Comparison of ENCODE assay signal across 8 cellular contexts in the genomic region with DNA sequence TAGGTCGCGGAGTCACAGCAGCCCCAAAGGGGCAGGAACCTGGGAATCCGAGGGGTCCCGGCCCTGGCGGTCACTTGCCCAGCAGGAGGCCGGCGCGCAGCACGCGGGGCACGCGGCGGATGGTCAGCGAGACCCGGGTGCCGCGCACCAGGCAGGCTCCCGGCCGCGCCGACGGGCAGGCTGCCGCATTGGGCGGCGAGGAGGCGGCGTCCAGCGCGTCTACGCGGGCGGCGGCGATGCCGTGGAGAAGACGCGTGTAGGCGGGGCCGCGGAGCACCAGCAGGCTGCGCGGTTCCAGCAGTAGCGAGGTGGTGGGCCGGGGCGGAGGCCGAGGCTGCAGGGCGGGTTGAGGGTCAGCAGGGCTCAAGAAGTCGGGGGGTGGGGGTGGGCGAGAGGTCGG. TPM values are rescaled to one million over a fixed set of nuclear protein-coding genes. Genes with fewer than 3 reads are reported as not detected.
DNase-seq lines count a peak whose midpoint lies in the region; ATAC-seq lines count a peak whose summit lies in the region.

No MANE protein-coding gene starts in this region.

- peak overlapping the region; percentile 78 for H3K4me3 Mint-ChIP-seq in activated CD4-positive, alpha-beta T cell treated with anti-CD3 and anti-CD28 coated beads, Interleukin-2, amount 10 ng/mL, durations not matched to agents 24 days and 14 days
- H3K4me3 Mint-ChIP-seq in effector memory CD8-positive, alpha-beta T cell, result peak overlapping the region; percentile 56 to 66

- no peak for ATAC-seq in effector memory CD8-positive, alpha-beta T cell (replicated peaks)
- no peak for ATAC-seq in stimulated activated naive CD8-positive, alpha-beta T cell treated with anti-CD3 and anti-CD28 coated beads, Interleukin-15, Interleukin-2, amounts not matched to agents 100 U/mL and 50 U/mL, for 24 hours

- in situ Hi-C loops in KBM-7 (cut with MboI; ENCODE audit: low pct_unique_long_range_greater_than_20kb, low sequenced_read_pairs), result no loop called here

- DNase-seq in DMS153 treated with DMSO at 0.1 percent for 48 hours (lab: John Stamatoyannopoulos, UW; ENCODE audit: unreplicated experiment), result peak; percentile 64
- peak; percentile 37 to 60 for DNase-seq in NCI-H1930 (lab: John Stamatoyannopoulos, UW)
- DNase-seq in activated CD4-positive, alpha-beta T cell treated with anti-CD3 and anti-CD28 coated beads, Interleukin-2, amount 10 ng/mL, durations not matched to agents 24 days and 14 days, result peak; percentile 89
- peak in 2 of 3 experiments; percentile 21 to 35 for DNase-seq in effector memory CD8-positive, alpha-beta T cell
- peak; percentile 32 for DNase-seq in medulla oblongata (ENCODE audit: extremely low spot score)
- DNase-seq in stimulated activated naive CD8-positive, alpha-beta T cell treated with anti-CD3 and anti-CD28 coated beads, Interleukin-15, Interleukin-2, amounts not matched to agents 100 U/mL and 50 U/mL, for 24 hours, result peak; percentile 68
- no peak for DNase-seq in KBM-7
- no peak for DNase-seq in AML-193 (lab: John Stamatoyannopoulos, UW)

- no peaks in the 10 kb centered on the region for H3K9me3 Mint-ChIP-seq in activated CD4-positive, alpha-beta T cell treated with anti-CD3 and anti-CD28 coated beads, Interleukin-2, amount 10 ng/mL, durations not matched to agents 24 days and 14 days
- H3K9me3 Mint-ChIP-seq in effector memory CD8-positive, alpha-beta T cell, result no peaks in the 10 kb centered on the region

- H3K36me3 Mint-ChIP-seq in activated CD4-positive, alpha-beta T cell treated with anti-CD3 and anti-CD28 coated beads, Interleukin-2, amount 10 ng/mL, durations not matched to agents 24 days and 14 days (ENCODE audit: low read depth), result peaks cover 13% of the 10 kb centered on the region
- peaks cover 8% of the 10 kb centered on the region for H3K36me3 Mint-ChIP-seq in effector memory CD8-positive, alpha-beta T cell (ENCODE audit: insufficient read depth)

- H3K27me3 Mint-ChIP-seq in activated CD4-positive, alpha-beta T cell treated with anti-CD3 and anti-CD28 coated beads, Interleukin-2, amount 10 ng/mL, durations not matched to agents 24 days and 14 days, result no peaks in the 10 kb centered on the region
- no peaks in the 10 kb centered on the region for H3K27me3 Mint-ChIP-seq in effector memory CD8-positive, alpha-beta T cell

- H3K4me1 Mint-ChIP-seq in activated CD4-positive, alpha-beta T cell treated with anti-CD3 and anti-CD28 coated beads, Interleukin-2, amount 10 ng/mL, durations not matched to agents 24 days and 14 days, result peaks cover 26% of the 10 kb centered on the region
- peaks cover 30 to 31% of the 10 kb centered on the region in 2 donors for H3K4me1 Mint-ChIP-seq in effector memory CD8-positive, alpha-beta T cell (ENCODE audit: low read depth in 2 of 2)

- intact Hi-C loops in activated CD4-positive, alpha-beta T cell treated with anti-CD3 and anti-CD28 coated beads, Interleukin-2, amount 10 ng/mL, durations not matched to agents 24 days and 14 days (cut with micrococcal nuclease), result no loop called here

- peak overlapping the region; percentile 76 for H3K27ac Mint-ChIP-seq in activated CD4-positive, alpha-beta T cell treated with anti-CD3 and anti-CD28 coated beads, Interleukin-2, amount 10 ng/mL, durations not matched to agents 24 days and 14 days
- H3K27ac Mint-ChIP-seq in effector memory CD8-positive, alpha-beta T cell, result peak overlapping the region; percentile 27 to 65

RNA-seq across cellular contexts. Expression of gene SYNE4, which starts 0.6 kb away (rescaled TPM):
- 2.2 and 2.9 TPM in 2 replicates for total RNA-seq in activated CD4-positive, alpha-beta T cell treated with anti-CD3 and anti-CD28 coated beads, Interleukin-2, amount 10 ng/mL, durations not matched to agents 24 days and 14 days

RNA-seq across cellular contexts. Expression of gene ALKBH6, which starts 4.8 kb away (rescaled TPM):
- total RNA-seq in activated CD4-positive, alpha-beta T cell treated with anti-CD3 and anti-CD28 coated beads, Interleukin-2, amount 10 ng/mL, durations not matched to agents 24 days and 14 days, result 46.1 and 50.7 TPM in 2 replicates

RNA-seq across cellular contexts. Expression of gene SDHAF1, which starts 14.2 kb away (rescaled TPM):
- 21.4 and 23.1 TPM in 2 replicates for total RNA-seq in activated CD4-positive, alpha-beta T cell treated with anti-CD3 and anti-CD28 coated beads, Interleukin-2, amount 10 ng/mL, durations not matched to agents 24 days and 14 days

RNA-seq across cellular contexts. Expression of gene CLIP3, which starts 23.5 kb away (rescaled TPM):
- 0.96 and 1.6 TPM in 2 replicates for total RNA-seq in activated CD4-positive, alpha-beta T cell treated with anti-CD3 and anti-CD28 coated beads, Interleukin-2, amount 10 ng/mL, durations not matched to agents 24 days and 14 days

RNA-seq across cellular contexts. Expression of gene THAP8, which starts 44.9 kb away (rescaled TPM):
- 1.5 and 2.0 TPM in 2 replicates for total RNA-seq in activated CD4-positive, alpha-beta T cell treated with anti-CD3 and anti-CD28 coated beads, Interleukin-2, amount 10 ng/mL, durations not matched to agents 24 days and 14 days

Comparison
In these comparisons a context has a peak if more than half of its experiments do, and no peak if none do; other contexts are left out.
1. DNase-seq: peak in DMS153 treated with DMSO at 0.1 percent for 48 hours (single experiment), NCI-H1930 (2 of 2), activated CD4-positive, alpha-beta T cell treated with anti-CD3 and anti-CD28 coated beads, Interleukin-2, amount 10 ng/mL, durations not matched to agents 24 days and 14 days (single experiment), effector memory CD8-positive, alpha-beta T cell (2 of 3), medulla oblongata (single experiment) and stimulated activated naive CD8-positive, alpha-beta T cell treated with anti-CD3 and anti-CD28 coated beads, Interleukin-15, Interleukin-2, amounts not matched to agents 100 U/mL and 50 U/mL, for 24 hours (single experiment); none in KBM-7 (single experiment) and AML-193 (0 of 2).